In the genomic region with DNA sequence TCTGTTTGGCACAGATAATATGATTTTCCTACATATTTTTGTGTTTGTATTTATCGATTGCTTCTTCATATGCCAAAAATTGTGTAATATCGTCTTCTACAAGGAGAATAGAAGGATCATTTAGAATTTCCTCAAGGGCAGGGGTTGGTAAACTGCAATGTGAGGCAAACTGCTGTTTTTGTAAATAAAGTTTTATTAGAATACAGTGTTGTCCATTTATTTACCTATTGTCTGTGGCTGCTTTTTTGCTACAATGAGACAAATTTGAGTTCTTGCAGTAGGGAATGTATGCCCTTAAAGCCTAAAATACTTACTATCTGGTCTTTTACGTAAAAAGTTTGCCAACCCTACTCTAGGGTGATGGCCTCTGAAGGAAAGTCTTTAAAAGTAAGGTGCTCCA, we compare ENCODE assay signal across 34 cellular contexts.
"Had no signal": no experiment of that assay in that cellular context is flagged by ENCODE, and none has a peak within 500 bp of the region (broad histone marks: within the 10 kb centered on the region; RNA-seq: fewer than 3 reads in every experiment).

No MANE protein-coding gene starts in this region.

- H3K36me3 ChIP-seq: adrenal gland, ascending aorta, brain microvascular endothelial cell, breast epithelium, cardiac muscle cell had no signal

- DNase-seq: activated effector memory CD4-positive, alpha-beta T cell treated with anti-CD3 and anti-CD28 coated beads, Interleukin-2, amount 50 U/mL, for 16 hours; activated effector memory CD4-positive, alpha-beta T cell treated with Interleukin-2 at 50 U/mL for 16 hours; activated gamma-delta T cell; activated gamma-delta T cell treated with Interleukin-2 at 50 U/mL for 16 hours; activated naive CD4-positive, alpha-beta T cell; activated naive CD4-positive, alpha-beta T cell treated with anti-CD3 and anti-CD28 coated beads for 36 hours; activated naive CD4-positive, alpha-beta T cell treated with anti-CD3 and anti-CD28 coated beads, Interleukin-2, amount 10 ng/mL, durations not matched to agents 7 days and 5 days; activated naive CD4-positive, alpha-beta T cell treated with anti-CD3 and anti-CD28 coated beads, Interleukin-2, amount 50 U/mL, for 16 hours; activated naive CD4-positive, alpha-beta T cell treated with Interleukin-2 at 50 U/mL for 16 hours; activated naive CD8-positive, alpha-beta T cell treated with anti-CD3 and anti-CD28 coated beads for 36 hours; activated naive CD8-positive, alpha-beta T cell treated with anti-CD3 and anti-CD28 coated beads, Interleukin-2, amount 10 ng/mL, durations not matched to agents 7 days and 5 days; activated naive CD8-positive, alpha-beta T cell treated with anti-CD3 and anti-CD28 coated beads, Interleukin-2, amount 50 U/mL, for 24 hours; activated T-cell treated with anti-CD3 and anti-CD28 coated beads, Interleukin-2, amount 50 U/mL, for 1 hour; activated T-cell treated with anti-CD3 and anti-CD28 coated beads, Interleukin-2, amount 50 U/mL, for 24 hours; activated T-cell treated with anti-CD3 and anti-CD28 coated beads, Interleukin-2, amount 50 U/mL, for 4 hours; activated T-cell treated with anti-CD3 and anti-CD28 coated beads, Interleukin-2, amount 50 U/mL, for 48 hours; activated T-cell treated with anti-CD3 and anti-CD28 coated beads, Interleukin-2, amount 50 U/mL, for 72 hours; adrenal gland; amniotic stem cell; amygdala; anterior cingulate cortex; aorta; body of pancreas; brain microvascular endothelial cell; caudate nucleus; central memory CD4-positive, alpha-beta T cell; cerebellar nuclear complex had no signal

- H3K27ac ChIP-seq: adrenal gland, ascending aorta, body of pancreas, brain microvascular endothelial cell, breast epithelium, cardiac muscle cell had no signal

- ATAC-seq: activated naive CD4-positive, alpha-beta T cell treated with anti-CD3 and anti-CD28 coated beads, Interleukin-2, amount 50 U/mL, for 72 hours; activated naive CD8-positive, alpha-beta T cell treated with anti-CD3 and anti-CD28 coated beads, Interleukin-2, amount 50 U/mL, for 24 hours; activated T-cell treated with anti-CD3 and anti-CD28 coated beads, Interleukin-2, amount 50 U/mL, for 4 hours; activated T-cell treated with anti-CD3 and anti-CD28 coated beads, Interleukin-2, amount 50 U/mL, for 72 hours; activated T-helper 17 cell treated with anti-CD3 and anti-CD28 coated beads, Interleukin-2, amount 50 U/mL, for 72 hours; body of pancreas had no signal

- H3K27me3 ChIP-seq: adrenal gland, ascending aorta, body of pancreas, brain microvascular endothelial cell, breast epithelium, cardiac muscle cell had no signal

- H3K9me3 ChIP-seq: adrenal gland, ascending aorta, body of pancreas, breast epithelium had no signal

- FAIRE-seq: astrocyte, bronchial epithelial cell had no signal

- H3K4me3 ChIP-seq: adrenal gland, ascending aorta, body of pancreas, breast epithelium, cardiac muscle cell had no signal

- H3K4me1 ChIP-seq: adrenal gland, ascending aorta, body of pancreas, breast epithelium had no signal
